12 cellular contexts compared by ENCODE assay signal in genomic region chr16:4976079-4976478, GRCh38. TPM values are rescaled to one million over a fixed set of nuclear protein-coding genes. Genes with fewer than 3 reads are reported as not detected.
DNase-seq lines count a peak whose midpoint lies in the region; ATAC-seq and TF ChIP-seq lines count a peak whose summit lies in the region.
"Had no signal": no experiment of that assay in that cellular context is flagged by ENCODE, and none has a peak within 500 bp of the region (broad histone marks: within the 10 kb centered on the region; RNA-seq: fewer than 3 reads in every experiment).

No MANE protein-coding gene starts in this region.

- no peaks in the 10 kb centered on the region for H3K36me3 Mint-ChIP-seq in Caco-2 (ENCODE audit: insufficient read depth, unreplicated experiment)
- H3K36me3 Mint-ChIP-seq: activated naive CD4-positive, alpha-beta T cell treated with anti-CD3 and anti-CD28 coated beads, Interleukin-2, amount 50 U/mL, for 24 hours; IgD-negative memory B cell; neural progenitor cell had no signal

- ATAC-seq in GM18861 (IDR thresholded peaks at IDR 0.05; ENCODE audit: unreplicated experiment) (peak; percentile 91), HG02588 (IDR thresholded peaks at IDR 0.05; ENCODE audit: unreplicated experiment) (peak; percentile 81)

- H3K36me3 ChIP-seq in Caco-2 (ENCODE audit: control insufficient read depth, insufficient read depth, low read length): no peaks in the 10 kb centered on the region
- H3K36me3 ChIP-seq: neural progenitor cell, SJSA1 had no signal

- no peaks in the 10 kb centered on the region for H3K27me3 ChIP-seq in Caco-2 (replicated peaks; ENCODE audit: control insufficient read depth, insufficient read depth, low read length)
- H3K27me3 ChIP-seq: neural progenitor cell had no signal

- no peak overlapping the region for H3K4me3 ChIP-seq in Caco-2 (ENCODE audit: low read depth, low read length)
- H3K4me3 ChIP-seq: neural progenitor cell, SJSA1 had no signal

- H3K9me3 Mint-ChIP-seq in Caco-2 (ENCODE audit: unreplicated experiment): no peaks in the 10 kb centered on the region
- H3K9me3 Mint-ChIP-seq: activated naive CD4-positive, alpha-beta T cell treated with anti-CD3 and anti-CD28 coated beads, Interleukin-2, amount 50 U/mL, for 24 hours; neural progenitor cell had no signal

- DNase-seq in KG1 (lab: John Stamatoyannopoulos, UW) (peak; percentile 35), medulla oblongata (ENCODE audit: extremely low spot score) (peak; percentile 33), SHP77 (lab: John Stamatoyannopoulos, UW) (no peak), NCI-H446 treated with DMSO at 0.1 percent for 48 hours (lab: John Stamatoyannopoulos, UW) (no peak), Caco-2 (no peak)
- DNase-seq in stimulated activated CD4-positive, alpha-beta T cell treated with anti-CD3 and anti-CD28 coated beads, Interleukin-15, amount 100 ng/mL, for 24 hours: no peak

- no peak overlapping the region for H3K4me3 Mint-ChIP-seq in Caco-2 (ENCODE audit: unreplicated experiment)
- H3K4me3 Mint-ChIP-seq: activated naive CD4-positive, alpha-beta T cell treated with anti-CD3 and anti-CD28 coated beads, Interleukin-2, amount 50 U/mL, for 24 hours; neural progenitor cell had no signal

- BruUV-seq in Caco-2 (replicated peaks; lab: Mats Ljungman, UMichigan): no TSS peak

- H3K27me3 Mint-ChIP-seq in Caco-2 (ENCODE audit: insufficient read depth, unreplicated experiment): no peaks in the 10 kb centered on the region

- no peaks in the 10 kb centered on the region for H3K9me3 ChIP-seq in Caco-2
- H3K9me3 ChIP-seq: SJSA1 had no signal

- no peak overlapping the region for H3K27ac Mint-ChIP-seq in Caco-2 (ENCODE audit: unreplicated experiment)
- H3K27ac Mint-ChIP-seq: activated naive CD4-positive, alpha-beta T cell treated with anti-CD3 and anti-CD28 coated beads, Interleukin-2, amount 50 U/mL, for 24 hours; neural progenitor cell had no signal

- H3K4me1 Mint-ChIP-seq in Caco-2 (ENCODE audit: low read depth, unreplicated experiment): no peaks in the 10 kb centered on the region
- H3K4me1 Mint-ChIP-seq: activated naive CD4-positive, alpha-beta T cell treated with anti-CD3 and anti-CD28 coated beads, Interleukin-2, amount 50 U/mL, for 24 hours had no signal

- TF ChIP-seq CTCF in Caco-2 (IDR thresholded peaks at IDR 0.05; ENCODE audit: insufficient read depth in 1 of 2, low read depth in 1 of 2, low read length in 1 of 2, severe bottlenecking in 1 of 2, unreplicated experiment in 1 of 2): no peak

- CTCF ChIA-PET in Caco-2 (lab: Charles Lee): no interaction called here

- POLR2A ChIA-PET in Caco-2 (lab: Charles Lee): no interaction called here

- H3K4me1 ChIP-seq in Caco-2: no peaks in the 10 kb centered on the region
- H3K4me1 ChIP-seq: neural progenitor cell, SJSA1 had no signal

- intact Hi-C loops in Caco-2 (cut with micrococcal nuclease; ENCODE audit: unreplicated experiment): no loop called here

RNA-seq across cellular contexts. Expression of gene SEC14L5, which starts 17.9 kb away (rescaled TPM):
- 0.14 and 0.67 TPM in 2 replicates for total RNA-seq in Caco-2 (2022)
- total RNA-seq: SJSA1 had no signal

RNA-seq across cellular contexts. Expression of gene PPL, which starts 39.1 kb away (rescaled TPM):
- 61.5 and 68.1 TPM in 2 replicates for total RNA-seq in Caco-2 (2022)

RNA-seq across cellular contexts. Expression of gene NAGPA, which starts 57.7 kb away (rescaled TPM):
- total RNA-seq in Caco-2 (2022): 15.9 and 16.7 TPM in 2 replicates

Comparison
In these comparisons a context has a peak if more than half of its experiments do, and no peak if none do; other contexts are left out.
1. DNase-seq: peak in KG1 (single experiment) and medulla oblongata (single experiment); none in stimulated activated CD4-positive, alpha-beta T cell treated with anti-CD3 and anti-CD28 coated beads, Interleukin-15, amount 100 ng/mL, for 24 hours (single experiment), SHP77 (0 of 2), NCI-H446 treated with DMSO at 0.1 percent for 48 hours (single experiment) and Caco-2 (0 of 2).